1 cellular context compared by ENCODE assay signal in genomic region chr19:16351133-16351809, GRCh38.
A peak's percentile ranks its signal among the peaks of the same experiment; 100 is the strongest.
TF ChIP-seq lines count a peak whose summit lies in the region.

No MANE protein-coding gene starts in this region.

TF ChIP-seq in endothelial cell of umbilical vein, 7 proteins besides CTCF, POLR2A, EP300 and RAD21:
- TF ChIP-seq FOS (IDR thresholded peaks at IDR 0.05; ENCODE audit: borderline replicate concordance, insufficient read depth, low read length) (peak; percentile 95), POLR2AphosphoS5 (IDR thresholded peaks at IDR 0.05; ENCODE audit: insufficient read depth, low read depth, low read length) (peak; percentile 89), MYC (IDR thresholded peaks at IDR 0.05; ENCODE audit: low read depth, low read length) (peak; percentile 87), EZH2 (IDR thresholded peaks at IDR 0.05; ENCODE audit: borderline replicate concordance, low read depth, low read length, severe bottlenecking) (no peak), JUN (IDR thresholded peaks at IDR 0.05; ENCODE audit: borderline replicate concordance, insufficient read depth, insufficient read length, low read depth) (peak; percentile 74), GATA2 (IDR thresholded peaks at IDR 0.05; ENCODE audit: insufficient read depth, insufficient read length, low read depth, low read length) (peak; percentile 84)
- TF ChIP-seq, protein P1, sequence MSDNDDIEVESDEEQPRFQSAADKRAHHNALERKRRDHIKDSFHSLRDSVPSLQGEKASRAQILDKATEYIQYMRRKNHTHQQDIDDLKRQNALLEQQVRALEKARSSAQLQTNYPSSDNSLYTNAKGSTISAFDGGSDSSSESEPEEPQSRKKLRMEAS (IDR thresholded peaks at IDR 0.05; ENCODE audit: insufficient read depth, insufficient read length) = peak; percentile 73
